ENCODE assay signal across 8 cellular contexts in genomic region chr10:103278862-103279298, GRCh38. TPM values are rescaled to one million over a fixed set of nuclear protein-coding genes. Genes with fewer than 3 reads are reported as not detected.
DNase-seq lines count a peak whose midpoint lies in the region; ATAC-seq, FAIRE-seq and TF ChIP-seq lines count a peak whose summit lies in the region.

No MANE protein-coding gene starts in this region.

- H3K27ac ChIP-seq in A549, result no peak overlapping the region
- peak overlapping the region; percentile 78; the same call in 1 of the 2 replicates for H3K27ac ChIP-seq in VCaP
- no peak overlapping the region for H3K27ac ChIP-seq in esophagus muscularis mucosa (replicated peaks in 1 of 4)

- CTCF ChIA-PET in A549 (lab: Yijun Ruan, JAX), result interaction anchor here (0.6 to 4.9 kb wide), 10 partner anchors 13 to 448 kb away, joined by 3 to 24 read pairs (median 6); partner anchors contain the start of genes CNNM2 and TAF5

- 0 out of 3 replicates have a peak, but pooled peaks cover 2% of the 10 kb centered on the region for H3K9me3 ChIP-seq in A549
- no peaks in the 10 kb centered on the region for H3K9me3 ChIP-seq in HAP-1
- H3K9me3 ChIP-seq in esophagus muscularis mucosa, result no peaks in the 10 kb centered on the region

- no peak for TF ChIP-seq EP300 in A549 (IDR thresholded peaks at IDR 0.05)
- no peak for TF ChIP-seq EP300 in esophagus muscularis mucosa (IDR thresholded peaks at IDR 0.05)

- H3K4me1 ChIP-seq in A549 (peaks cover 16% of the 10 kb centered on the region), HAP-1 (peaks cover 3% of the 10 kb centered on the region; the same call in 1 of the 2 replicates), esophagus muscularis mucosa (peaks cover 8 to 18% (median 16%) of the 10 kb centered on the region in 4 donors)

- POLR2A ChIA-PET in A549 (lab: Yijun Ruan, JAX), result interaction anchor here (1.0 kb wide), 1 partner anchor 38 kb away, joined by 3 read pairs; no protein-coding TSS in a partner anchor

- H3K4me1 Mint-ChIP-seq in nephron progenitor cell, result peaks cover 19% of the 10 kb centered on the region

- no peak for TF ChIP-seq RAD21 in A549 (conservative IDR thresholded peaks at IDR 0.05 in 1 of 2, IDR thresholded peaks at IDR 0.05 in 1 of 2)

- TF ChIP-seq CTCF in A549 (IDR thresholded peaks at IDR 0.05), result no peak
- no peak for TF ChIP-seq CTCF in VCaP (conservative IDR thresholded peaks at IDR 0.05)
- TF ChIP-seq CTCF in nephron progenitor cell (IDR thresholded peaks at IDR 0.05), result no peak
- TF ChIP-seq CTCF in esophagus muscularis mucosa (IDR thresholded peaks at IDR 0.05), result no peak

- H3K27me3 ChIP-seq in HAP-1 (ENCODE audit: low read depth) (no peaks in the 10 kb centered on the region), esophagus muscularis mucosa (peaks cover 16 to 75% (median 42%) of the 10 kb centered on the region in 4 donors)

- 22% methylated on average over 11 of the region's 11 CpGs for WGBS in A549 (ENCODE audit: missing lambda C conversion rate)
- 11% methylated on average over 11 of the region's 11 CpGs for WGBS in esophagus muscularis mucosa

- no peak for FAIRE-seq in A549 (lab: Jason Lieb, UNC)

- intact Hi-C loops in esophagus muscularis mucosa (cut with DNase I), result no loop called here

- H3K4me3 ChIP-seq in A549, result no peak overlapping the region
- no peak overlapping the region for H3K4me3 ChIP-seq in HAP-1
- H3K4me3 ChIP-seq in esophagus muscularis mucosa, result no peak overlapping the region

- DNase-seq in A549 (ENCODE audit: low read depth in 1 of 2, low spot score in 1 of 2) (peak in 1 of 2 experiments; percentile 60), HAP-1 (ENCODE audit: low spot score in 2 of 2) (peak; percentile 47 to 84), ecto neural progenitor cell (ENCODE audit: low spot score) (peak; percentile 81), nephron progenitor cell (peak; percentile 90), esophagus muscularis mucosa (ENCODE audit: extremely low spot score) (no peak)

- peaks cover 5% of the 10 kb centered on the region for H3K9me3 Mint-ChIP-seq in nephron progenitor cell

- H3K4me3 Mint-ChIP-seq in nephron progenitor cell, result peak overlapping the region; percentile 74

- H3K4me2 ChIP-seq in A549, result peak overlapping the region; percentile 90; the same call in 2 of the 3 replicates

- H3K36me3 ChIP-seq in HAP-1 (replicated peaks) (no peaks in the 10 kb centered on the region), esophagus muscularis mucosa (no peaks in the 10 kb centered on the region)

- no peaks in the 10 kb centered on the region for H3K36me3 Mint-ChIP-seq in nephron progenitor cell (ENCODE audit: low read depth)

- H3K27ac Mint-ChIP-seq in nephron progenitor cell, result no peak overlapping the region

- in situ Hi-C loops in HAP-1 (cut with MboI; ENCODE audit: low sequenced_read_pairs), result no loop called here

- H3K27me3 Mint-ChIP-seq in nephron progenitor cell (ENCODE audit: low read depth, poor library complexity), result peaks cover 81% of the 10 kb centered on the region

- ATAC-seq in A549 (no peak), HG02840 (IDR thresholded peaks at IDR 0.05; ENCODE audit: low FRiP score, unreplicated experiment) (no peak), GM21381 (IDR thresholded peaks at IDR 0.05; ENCODE audit: unreplicated experiment) (no peak)

- no peak for TF ChIP-seq POLR2A in A549 (IDR thresholded peaks at IDR 0.05; ENCODE audit: low read length)
- no peak for TF ChIP-seq POLR2A in esophagus muscularis mucosa (IDR thresholded peaks at IDR 0.05; ENCODE audit: low read depth)

TF ChIP-seq in A549, 52 proteins besides CTCF, POLR2A, EP300 and RAD21:
- TF ChIP-seq FOXS1 (CRISPR knock-in tag; IDR thresholded peaks at IDR 0.05), result no peak
- TF ChIP-seq EHMT2 (IDR thresholded peaks at IDR 0.05; ENCODE audit: low read depth), result peak; percentile 92
- no peak for TF ChIP-seq MYC (IDR thresholded peaks at IDR 0.05; ENCODE audit: borderline replicate concordance, low read length)
- TF ChIP-seq, protein P1, sequence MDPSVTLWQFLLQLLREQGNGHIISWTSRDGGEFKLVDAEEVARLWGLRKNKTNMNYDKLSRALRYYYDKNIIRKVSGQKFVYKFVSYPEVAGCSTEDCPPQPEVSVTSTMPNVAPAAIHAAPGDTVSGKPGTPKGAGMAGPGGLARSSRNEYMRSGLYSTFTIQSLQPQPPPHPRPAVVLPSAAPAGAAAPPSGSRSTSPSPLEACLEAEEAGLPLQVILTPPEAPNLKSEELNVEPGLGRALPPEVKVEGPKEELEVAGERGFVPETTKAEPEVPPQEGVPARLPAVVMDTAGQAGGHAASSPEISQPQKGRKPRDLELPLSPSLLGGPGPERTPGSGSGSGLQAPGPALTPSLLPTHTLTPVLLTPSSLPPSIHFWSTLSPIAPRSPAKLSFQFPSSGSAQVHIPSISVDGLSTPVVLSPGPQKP (IDR thresholded peaks at IDR 0.05; ENCODE audit: low read depth, low read length), result no peak
- TF ChIP-seq HOXA7 (CRISPR knock-in tag; IDR thresholded peaks at IDR 0.05), result no peak
- TF ChIP-seq CBX2 (IDR thresholded peaks at IDR 0.05; ENCODE audit: borderline replicate concordance, low read depth), result no peak
- no peak for TF ChIP-seq E2F6 (IDR thresholded peaks at IDR 0.05; ENCODE audit: borderline replicate concordance, low read depth)
- no peak for TF ChIP-seq SREBF2 (IDR thresholded peaks at IDR 0.05)
- no peak for TF ChIP-seq BCL3 (IDR thresholded peaks at IDR 0.05)
- no peak for TF ChIP-seq SMC3 (IDR thresholded peaks at IDR 0.05)
- TF ChIP-seq, protein P2, sequence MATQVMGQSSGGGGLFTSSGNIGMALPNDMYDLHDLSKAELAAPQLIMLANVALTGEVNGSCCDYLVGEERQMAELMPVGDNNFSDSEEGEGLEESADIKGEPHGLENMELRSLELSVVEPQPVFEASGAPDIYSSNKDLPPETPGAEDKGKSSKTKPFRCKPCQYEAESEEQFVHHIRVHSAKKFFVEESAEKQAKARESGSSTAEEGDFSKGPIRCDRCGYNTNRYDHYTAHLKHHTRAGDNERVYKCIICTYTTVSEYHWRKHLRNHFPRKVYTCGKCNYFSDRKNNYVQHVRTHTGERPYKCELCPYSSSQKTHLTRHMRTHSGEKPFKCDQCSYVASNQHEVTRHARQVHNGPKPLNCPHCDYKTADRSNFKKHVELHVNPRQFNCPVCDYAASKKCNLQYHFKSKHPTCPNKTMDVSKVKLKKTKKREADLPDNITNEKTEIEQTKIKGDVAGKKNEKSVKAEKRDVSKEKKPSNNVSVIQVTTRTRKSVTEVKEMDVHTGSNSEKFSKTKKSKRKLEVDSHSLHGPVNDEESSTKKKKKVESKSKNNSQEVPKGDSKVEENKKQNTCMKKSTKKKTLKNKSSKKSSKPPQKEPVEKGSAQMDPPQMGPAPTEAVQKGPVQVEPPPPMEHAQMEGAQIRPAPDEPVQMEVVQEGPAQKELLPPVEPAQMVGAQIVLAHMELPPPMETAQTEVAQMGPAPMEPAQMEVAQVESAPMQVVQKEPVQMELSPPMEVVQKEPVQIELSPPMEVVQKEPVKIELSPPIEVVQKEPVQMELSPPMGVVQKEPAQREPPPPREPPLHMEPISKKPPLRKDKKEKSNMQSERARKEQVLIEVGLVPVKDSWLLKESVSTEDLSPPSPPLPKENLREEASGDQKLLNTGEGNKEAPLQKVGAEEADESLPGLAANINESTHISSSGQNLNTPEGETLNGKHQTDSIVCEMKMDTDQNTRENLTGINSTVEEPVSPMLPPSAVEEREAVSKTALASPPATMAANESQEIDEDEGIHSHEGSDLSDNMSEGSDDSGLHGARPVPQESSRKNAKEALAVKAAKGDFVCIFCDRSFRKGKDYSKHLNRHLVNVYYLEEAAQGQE (IDR thresholded peaks at IDR 0.05), result peak; percentile 97
TF ChIP-seq in A549: peak in this region for 2.

RNA-seq across cellular contexts. Expression of gene INA, which starts 1.9 kb away (rescaled TPM):
- 30.2 and 32.0 TPM in 2 replicates for polyA plus RNA-seq in A549 (2011; rRNA removed)
- polyA plus RNA-seq in A549 (2012; cell fraction: cytosol; rRNA removed), result 15.0 and 15.7 TPM in 2 replicates
- polyA plus RNA-seq in A549 (2012; cell fraction: nucleus; rRNA removed), result 10.5 and 15.0 TPM in 2 replicates
- polyA plus RNA-seq in A549 (2017; fragmentation: RNase III; extraction: RNeasy Plus Mini Kit Qiagen cat#74134 plus additional on column Dnase treatment), result 20.9 to 22.7 TPM (median 22.5 TPM) in 3 replicates
- 9.8 and 10.0 TPM in 2 replicates for polyA minus RNA-seq in A549 (2011; rRNA and poly(A)+ RNA removed)
- 1 to 10 TPM; 1.6 to 3.1 (median 2.3) TPM for total RNA-seq in esophagus muscularis mucosa

RNA-seq across cellular contexts. Expression of gene RPEL1, which starts 33.2 kb away (rescaled TPM):
- polyA plus RNA-seq in A549 (2011; rRNA removed) (0.12 and 0.34 TPM in 2 replicates), A549 (2017; fragmentation: RNase III; extraction: RNeasy Plus Mini Kit Qiagen cat#74134 plus additional on column Dnase treatment) (0.13 to 0.20 TPM (median 0.16 TPM) in 3 replicates)
- 0.04 and 0.08 TPM in 2 replicates for polyA plus RNA-seq in A549 (2012; cell fraction: cytosol; rRNA removed)
- 0.06 and 0.07 TPM in 2 replicates for polyA plus RNA-seq in A549 (2012; cell fraction: nucleus; rRNA removed)
- 0.41 and 0.88 TPM in 2 replicates for polyA minus RNA-seq in A549 (2011; rRNA and poly(A)+ RNA removed)
- under 1 TPM in 1 of 4 donors, not detected in 3; 0.17 TPM for total RNA-seq in esophagus muscularis mucosa
